Comparison of ENCODE assay signal across 8 cellular contexts in the genomic region with DNA sequence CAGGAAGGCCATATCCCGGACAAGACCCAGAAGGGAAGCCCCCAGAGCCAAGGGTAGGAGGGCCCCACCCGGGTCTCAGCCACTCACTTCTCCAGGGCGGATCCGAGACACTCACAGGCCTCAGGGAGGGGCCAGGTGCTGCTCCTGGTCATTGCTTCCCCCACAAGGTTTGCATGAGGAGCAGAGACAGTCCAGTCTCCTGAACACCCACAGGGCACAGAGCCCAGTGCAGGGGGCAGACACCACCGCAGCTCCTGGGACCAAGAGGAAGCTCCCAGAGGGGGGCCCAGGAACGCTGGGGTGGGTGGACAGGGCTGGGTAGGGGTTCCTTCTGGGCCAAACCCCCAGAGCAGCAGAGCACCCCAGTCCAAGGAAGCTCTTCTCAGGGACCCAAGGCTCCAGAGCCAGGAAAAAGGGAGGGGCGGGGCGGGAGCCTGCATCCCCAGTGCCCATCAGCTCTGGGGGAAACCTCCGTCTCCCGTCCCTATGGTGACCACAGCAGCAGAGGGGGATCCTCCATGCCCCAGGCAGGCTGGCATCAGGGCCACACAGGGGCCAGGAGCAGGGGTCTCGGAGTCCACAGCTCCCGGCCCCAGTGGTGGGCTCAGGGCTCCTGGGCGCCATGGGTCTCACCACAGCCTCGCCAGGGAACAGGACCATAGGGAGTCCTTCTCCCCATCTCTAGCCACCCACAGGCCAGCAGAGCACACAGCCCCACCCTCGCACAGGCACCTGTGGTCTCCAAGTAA. TPM values are rescaled to one million over a fixed set of nuclear protein-coding genes. Genes with fewer than 3 reads are reported as not detected.
DNase-seq lines count a peak whose midpoint lies in the region; ATAC-seq lines count a peak whose summit lies in the region.

No MANE protein-coding gene starts in this region.

- peaks cover 7 to 18% of the 10 kb centered on the region in 2 donors for H3K36me3 Mint-ChIP-seq in CD4-positive, alpha-beta memory T cell
- peaks cover 12% of the 10 kb centered on the region for H3K36me3 Mint-ChIP-seq in effector memory CD8-positive, alpha-beta T cell (ENCODE audit: insufficient read depth)

- H3K36me3 ChIP-seq in CD4-positive, alpha-beta memory T cell (ENCODE audit: insufficient read depth, low read length): peaks cover 34% of the 10 kb centered on the region
- peaks cover 45 to 84% of the 10 kb centered on the region in 2 donors for H3K36me3 ChIP-seq in neuronal stem cell (replicated peaks in 1 of 2; ENCODE audit: control insufficient read depth in 2 of 2, insufficient read depth in 2 of 2, low read length in 2 of 2)

- H2BK5ac ChIP-seq in neuronal stem cell (ENCODE audit: low read length): no peak overlapping the region

- no CpG with 5 or more reads among the region's 15 CpGs for WGBS in neuronal stem cell (ENCODE audit: extremely low coverage in 2 of 2, insufficient read length in 2 of 2, insufficient replicate concordance in 1 of 2), 2 donors

- peaks cover 3 to 20% (median 13%) of the 10 kb centered on the region in 4 donors for H3K4me1 Mint-ChIP-seq in CD4-positive, alpha-beta memory T cell
- peaks cover 4 to 5% of the 10 kb centered on the region in 2 donors for H3K4me1 Mint-ChIP-seq in effector memory CD8-positive, alpha-beta T cell (ENCODE audit: low read depth in 2 of 2)

- no peaks in the 10 kb centered on the region for H3K9me3 ChIP-seq in CD4-positive, alpha-beta memory T cell (ENCODE audit: control insufficient read depth in 1 of 2, low read length in 2 of 2)
- H3K9me3 ChIP-seq in neuronal stem cell (replicated peaks in 1 of 2; ENCODE audit: control insufficient read depth in 2 of 2, insufficient read depth in 1 of 2, low read depth in 1 of 2, low read length in 2 of 2): no peaks in the 10 kb centered on the region

- H3K18ac ChIP-seq in neuronal stem cell (ENCODE audit: low read length): peak overlapping the region; percentile 76

- H3K79me1 ChIP-seq in neuronal stem cell (ENCODE audit: low read depth, low read length): peaks cover 9% of the 10 kb centered on the region

- H3K27ac Mint-ChIP-seq in CD4-positive, alpha-beta memory T cell: peak overlapping the region; percentile 73 to 95 (median 94)
- H3K27ac Mint-ChIP-seq in effector memory CD8-positive, alpha-beta T cell: peak overlapping the region; percentile 88 to 89

- peak overlapping the region; percentile 82 for H2AK5ac ChIP-seq in neuronal stem cell (ENCODE audit: low read depth, low read length)

- no peak overlapping the region for H3K4me2 ChIP-seq in neuronal stem cell (ENCODE audit: insufficient read depth, low read length, poor library complexity, severe bottlenecking)

- no peak overlapping the region for H2BK15ac ChIP-seq in neuronal stem cell (ENCODE audit: low read length)

- CTCF ChIA-PET in CD4-positive, alpha-beta memory T cell (lab: Charles Lee; ENCODE audit: partially characterized antibody): interaction anchor here (0.9 to 1.3 kb wide), 5 partner anchors 9 to 306 kb away, joined by 3 to 4 read pairs (median 3); a partner anchor contains a TSS

- H4K8ac ChIP-seq in neuronal stem cell (ENCODE audit: low read depth, low read length): no peak overlapping the region

- H2AFZ ChIP-seq in neuronal stem cell (ENCODE audit: low read length): peak overlapping the region; percentile 15

- no peak overlapping the region for H4K91ac ChIP-seq in neuronal stem cell (ENCODE audit: low read depth, low read length, poor library complexity)

- H3K9ac ChIP-seq in neuronal stem cell (ENCODE audit: low read depth, low read length, poor library complexity): peak overlapping the region; percentile 60

- intact Hi-C loops in CD4-positive, alpha-beta memory T cell (cut with micrococcal nuclease): loop anchor here (1.0 to 10.0 kb wide), 5 partner anchors 11 to 214 kb away; a partner anchor contains a TSS

- DNase-seq in CD4-positive, alpha-beta memory T cell: no peak
- DNase-seq in NCI-H69 (lab: John Stamatoyannopoulos, UW) (peak; percentile 38), neuronal stem cell (ENCODE audit: low spot score) (no peak), 8988T (no peak)
- no peak for DNase-seq in effector memory CD8-positive, alpha-beta T cell
- DNase-seq in stimulated activated CD4-positive, alpha-beta T cell treated with anti-CD3 and anti-CD28 coated beads, Interleukin-12 subunit alpha, Interleukin-12 subunit beta, amount 100 ng/mL, for 4 hours: no peak
- no peak for DNase-seq in activated effector memory CD4-positive, alpha-beta T cell treated with Interleukin-2 at 50 U/mL for 16 hours

- peak overlapping the region; percentile 76 for H3K4ac ChIP-seq in neuronal stem cell (ENCODE audit: low read length)

- POLR2A ChIA-PET in CD4-positive, alpha-beta memory T cell (lab: Charles Lee; ENCODE audit: partially characterized antibody): interaction anchor here (0.9 to 2.5 kb wide), 11 partner anchors 9 to 142 kb away, joined by 3 to 20 read pairs (median 6); a partner anchor contains a TSS

- H3K9me3 Mint-ChIP-seq in CD4-positive, alpha-beta memory T cell: no peaks in the 10 kb centered on the region
- no peaks in the 10 kb centered on the region for H3K9me3 Mint-ChIP-seq in effector memory CD8-positive, alpha-beta T cell

- H3K4me3 ChIP-seq in CD4-positive, alpha-beta memory T cell (ENCODE audit: low read length in 2 of 2): no peak overlapping the region
- no peak overlapping the region for H3K4me3 ChIP-seq in neuronal stem cell (ENCODE audit: low read length in 2 of 2)

- no peak for ATAC-seq in effector memory CD8-positive, alpha-beta T cell (replicated peaks)
- no peak for ATAC-seq in GM19023 (IDR thresholded peaks at IDR 0.05; ENCODE audit: unreplicated experiment)

- peak overlapping the region in 7 of 8 donors; percentile 81 to 96 (median 91) for H3K4me3 Mint-ChIP-seq in CD4-positive, alpha-beta memory T cell
- peak overlapping the region; percentile 89 to 96 for H3K4me3 Mint-ChIP-seq in effector memory CD8-positive, alpha-beta T cell

- peak overlapping the region; percentile 42 for H3K27ac ChIP-seq in CD4-positive, alpha-beta memory T cell (ENCODE audit: low read depth, low read length)
- no peak overlapping the region for H3K27ac ChIP-seq in neuronal stem cell (replicated peaks; ENCODE audit: low read length)

- H2BK12ac ChIP-seq in neuronal stem cell (ENCODE audit: low read length): no peak overlapping the region

- H3K14ac ChIP-seq in neuronal stem cell (ENCODE audit: low read length): no peak overlapping the region

- H3K27me3 ChIP-seq in CD4-positive, alpha-beta memory T cell (ENCODE audit: insufficient read depth, low read length): no peaks in the 10 kb centered on the region
- no peaks in the 10 kb centered on the region for H3K27me3 ChIP-seq in neuronal stem cell (ENCODE audit: control insufficient read depth in 3 of 3, insufficient read depth in 3 of 3, low read depth in 1 of 3, low read length in 3 of 3)

- H3K23ac ChIP-seq in neuronal stem cell (ENCODE audit: low read depth, low read length, poor library complexity): peak overlapping the region; percentile 73

- no peaks in the 10 kb centered on the region for H3K27me3 Mint-ChIP-seq in CD4-positive, alpha-beta memory T cell
- H3K27me3 Mint-ChIP-seq in effector memory CD8-positive, alpha-beta T cell: no peaks in the 10 kb centered on the region

- H2BK120ac ChIP-seq in neuronal stem cell (ENCODE audit: low read depth, low read length): no peak overlapping the region

- peaks cover 26% of the 10 kb centered on the region for H3K4me1 ChIP-seq in CD4-positive, alpha-beta memory T cell (ENCODE audit: insufficient read depth, low read length)
- peaks cover 4 to 6% of the 10 kb centered on the region in 2 donors for H3K4me1 ChIP-seq in neuronal stem cell (ENCODE audit: control insufficient read depth in 2 of 2, insufficient read depth in 1 of 2, low read depth in 1 of 2, low read length in 2 of 2)

RNA-seq across cellular contexts. Expression of a gene that starts 0.8 kb away (rescaled TPM):
- total RNA-seq in CD4-positive, alpha-beta memory T cell: 10 to 100 TPM; 27.9 to 29.2 TPM
- polyA plus RNA-seq in CD4-positive, alpha-beta memory T cell: 10 to 100 TPM; 58.6 to 59.2 TPM
- 68.8 TPM for polyA plus RNA-seq in neuronal stem cell (2013, experiment 1 of 2)
- polyA plus RNA-seq in neuronal stem cell (2013, experiment 2 of 2): 73.1 TPM

RNA-seq across cellular contexts. Expression of a gene that starts 10.6 kb away (rescaled TPM):
- 10 to 100 TPM; 72.2 to 73.5 TPM for total RNA-seq in CD4-positive, alpha-beta memory T cell
- polyA plus RNA-seq in CD4-positive, alpha-beta memory T cell: 10 to 100 TPM; 22.7 to 40.5 TPM
- 30.5 TPM for polyA plus RNA-seq in neuronal stem cell (2013, experiment 1 of 2)
- 28.5 TPM for polyA plus RNA-seq in neuronal stem cell (2013, experiment 2 of 2)

RNA-seq across cellular contexts. Expression of a gene that starts 18.6 kb away (rescaled TPM):
- 10 to 100 TPM; 40.3 to 43.0 TPM for total RNA-seq in CD4-positive, alpha-beta memory T cell
- polyA plus RNA-seq in CD4-positive, alpha-beta memory T cell: 1 to 10 TPM in 1 of 2 donors, under 1 TPM in 1; 0.67 to 6.0 TPM
- polyA plus RNA-seq in neuronal stem cell (2013, experiment 1 of 2): 19.3 TPM
- polyA plus RNA-seq in neuronal stem cell (2013, experiment 2 of 2): 18.9 TPM

RNA-seq across cellular contexts. Expression of a gene that starts 25.8 kb away (rescaled TPM):
- 10 to 100 TPM; 34.9 to 35.4 TPM for total RNA-seq in CD4-positive, alpha-beta memory T cell
- 10 to 100 TPM; 54.4 to 61.7 TPM for polyA plus RNA-seq in CD4-positive, alpha-beta memory T cell
- 329 TPM for polyA plus RNA-seq in neuronal stem cell (2013, experiment 1 of 2)
- polyA plus RNA-seq in neuronal stem cell (2013, experiment 2 of 2): 313 TPM

RNA-seq across cellular contexts. Expression of a gene that starts 30.5 kb away (rescaled TPM):
- 1 to 10 TPM; 5.1 to 7.3 TPM for total RNA-seq in CD4-positive, alpha-beta memory T cell
- 1 to 10 TPM; 3.4 to 4.1 TPM for polyA plus RNA-seq in CD4-positive, alpha-beta memory T cell
- 17.1 TPM for polyA plus RNA-seq in neuronal stem cell (2013, experiment 1 of 2)
- 17.8 TPM for polyA plus RNA-seq in neuronal stem cell (2013, experiment 2 of 2)
